Comparison of ENCODE assay signal across 22 cellular contexts in genomic region chr4:101950258-101950979, GRCh38.
DNase-seq lines count a peak whose midpoint lies in the region; ATAC-seq and TF ChIP-seq lines count a peak whose summit lies in the region.
"Had no signal": no experiment of that assay in that cellular context is flagged by ENCODE, and none has a peak within 500 bp of the region (broad histone marks: within the 10 kb centered on the region; RNA-seq: fewer than 3 reads in every experiment).

No MANE protein-coding gene starts in this region.

- no peak overlapping the region for H4K91ac ChIP-seq in IMR-90 (ENCODE audit: insufficient read depth, low read depth, low read length)

- H3K9me3 Mint-ChIP-seq in GM23338 (no peaks in the 10 kb centered on the region), endodermal cell (no peaks in the 10 kb centered on the region)
- H3K9me3 Mint-ChIP-seq in stimulated activated naive B cell treated with anti-CD40 and anti-IgM and Interleukin-4, amounts not matched to agents 10 μg/mL and 1 μg/mL and 100 μg/mL, for 72 hours: no peaks in the 10 kb centered on the region
- H3K9me3 Mint-ChIP-seq: CD4-positive, alpha-beta memory T cell had no signal

- H3K9ac ChIP-seq in IMR-90 (ENCODE audit: low read depth, low read length) (no peak overlapping the region), endodermal cell (ENCODE audit: extremely low read depth, low read length, poor library complexity, severe bottlenecking) (no peak overlapping the region)
- H3K9ac ChIP-seq: BLaER1 treated with 17β-estradiol and CSF1 and Interleukin-3, amounts not matched to agents 10 nM and 100 nM had no signal

- H3K4me3 Mint-ChIP-seq in GM23338 (peak overlapping the region; percentile 17; the same call in 1 of the 3 replicates), endodermal cell (no peak overlapping the region)
- H3K4me3 Mint-ChIP-seq in stimulated activated naive B cell treated with anti-CD40 and anti-IgM and Interleukin-4, amounts not matched to agents 10 μg/mL and 1 μg/mL and 100 μg/mL, for 72 hours: no peak overlapping the region
- H3K4me3 Mint-ChIP-seq: CD4-positive, alpha-beta memory T cell had no signal

- no peak overlapping the region for H2BK15ac ChIP-seq in IMR-90 (ENCODE audit: low read depth, low read length)

- no peak overlapping the region for H2AK9ac ChIP-seq in IMR-90 (replicated peaks; ENCODE audit: low read depth, low read length, poor library complexity)

- H3K4me1 ChIP-seq in GM23338 (ENCODE audit: insufficient read depth) (peaks cover 28% of the 10 kb centered on the region; the same call in 1 of the 2 replicates), IMR-90 (ENCODE audit: control insufficient read depth, insufficient read depth, low read length) (no peaks in the 10 kb centered on the region), endodermal cell (ENCODE audit: control insufficient read depth, insufficient read depth, low read length) (peaks cover 4% of the 10 kb centered on the region), aorta (ENCODE audit: control insufficient read depth in 1 of 2, insufficient read depth in 2 of 2, low read length in 2 of 2) (no peaks in the 10 kb centered on the region)
- H3K4me1 ChIP-seq: BLaER1 treated with 17β-estradiol and CSF1 and Interleukin-3, amounts not matched to agents 10 nM and 100 nM; Peyer's patch had no signal

- ATAC-seq in GM23338: peak; percentile 24; the same call in 2 of the 3 replicates
- ATAC-seq in IMR-90 (ENCODE audit: low read depth): no peak
- no peak for ATAC-seq in stimulated activated naive B cell treated with anti-CD40 and anti-IgM and Interleukin-4, amounts not matched to agents 10 μg/mL and 1 μg/mL and 100 μg/mL, for 72 hours (replicated peaks)
- ATAC-seq in aorta (ENCODE audit: low FRiP score): no peak
- ATAC-seq in HG02973 (IDR thresholded peaks at IDR 0.05; ENCODE audit: unreplicated experiment): no peak
- ATAC-seq: GM12878 had no signal

- H3K36me3 ChIP-seq in GM23338 (ENCODE audit: insufficient read depth) (no peaks in the 10 kb centered on the region), IMR-90 (ENCODE audit: control insufficient read depth, insufficient read depth, low read length) (no peaks in the 10 kb centered on the region), endodermal cell (ENCODE audit: control insufficient read depth, insufficient read depth, low read length) (no peaks in the 10 kb centered on the region), aorta (ENCODE audit: control insufficient read depth in 1 of 2, insufficient read depth in 2 of 2, low read length in 1 of 2) (no peaks in the 10 kb centered on the region)
- H3K36me3 ChIP-seq: BLaER1 treated with 17β-estradiol and CSF1 and Interleukin-3, amounts not matched to agents 10 nM and 100 nM; Peyer's patch; SJCRH30 had no signal

- H3K14ac ChIP-seq in IMR-90 (replicated peaks; ENCODE audit: low read depth, low read length): no peak overlapping the region

- BruUV-seq in IMR-90 (replicated peaks; lab: Mats Ljungman, UMichigan): no TSS peak

- H3K56ac ChIP-seq in IMR-90 (ENCODE audit: extremely low read depth, insufficient read depth, low read length): no peak overlapping the region

- no peak overlapping the region for H2AK5ac ChIP-seq in IMR-90 (ENCODE audit: low read depth, low read length)

- no peak overlapping the region for H3K4ac ChIP-seq in IMR-90 (ENCODE audit: low read depth, low read length)

- POLR2A ChIA-PET in IMR-90 (lab: Charles Lee; ENCODE audit: unreplicated experiment): no interaction called here

- H3K27me3 Mint-ChIP-seq in GM23338 (ENCODE audit: insufficient read depth, low read depth, poor library complexity): no peaks in the 10 kb centered on the region
- no peaks in the 10 kb centered on the region for H3K27me3 Mint-ChIP-seq in endodermal cell (ENCODE audit: insufficient read depth)
- H3K27me3 Mint-ChIP-seq in stimulated activated naive B cell treated with anti-CD40 and anti-IgM and Interleukin-4, amounts not matched to agents 10 μg/mL and 1 μg/mL and 100 μg/mL, for 72 hours: no peaks in the 10 kb centered on the region

- H3K27me3 ChIP-seq in GM23338 (ENCODE audit: insufficient read depth) (no peaks in the 10 kb centered on the region), IMR-90 (ENCODE audit: control insufficient read depth, insufficient read depth, low read length) (no peaks in the 10 kb centered on the region), endodermal cell (ENCODE audit: control insufficient read depth, insufficient read depth, low read length, poor library complexity, severe bottlenecking) (no peaks in the 10 kb centered on the region), aorta (ENCODE audit: control insufficient read depth in 1 of 2, insufficient read depth in 2 of 2, low read length in 1 of 2) (peaks cover 0 to 3% of the 10 kb centered on the region in 2 donors)
- H3K27me3 ChIP-seq: BLaER1 treated with 17β-estradiol and CSF1 and Interleukin-3, amounts not matched to agents 10 nM and 100 nM; Peyer's patch; SJCRH30 had no signal

- peak; percentile 74 for DNase-seq in GM23338 (ENCODE audit: low spot score)
- DNase-seq in IMR-90: no peak
- DNase-seq in endodermal cell: no peak
- DNase-seq in stimulated activated naive B cell treated with anti-CD40 and anti-IgM and Interleukin-4, amounts not matched to agents 10 μg/mL and 1 μg/mL and 100 μg/mL, for 72 hours: no peak
- no peak for DNase-seq in aorta
- DNase-seq in activated T-cell treated with anti-CD3 and anti-CD28 coated beads, Interleukin-2, amount 50 U/mL, for 1 hour: no peak
- DNase-seq: ACHN; Caco-2; CD4-positive, alpha-beta memory T cell; DND-41; GOT3; MV-4-11; NCI-H1105 treated with DMSO at 0.1 percent for 48 hours; NCI-H2081; NCI-H2171; NCI-H524 treated with DMSO at 0.1 percent for 48 hours; NCI-H82; Peyer's patch; SJCRH30 had no signal

- H3F3A ChIP-seq in GM23338 (replicated peaks; ENCODE audit: low read depth): no peaks in the 10 kb centered on the region

- no peaks in the 10 kb centered on the region for H3K9me3 ChIP-seq in IMR-90 (ENCODE audit: control insufficient read depth, insufficient read depth, low read length)
- H3K9me3 ChIP-seq in endodermal cell (ENCODE audit: control insufficient read depth, low read length): no peaks in the 10 kb centered on the region
- no peaks in the 10 kb centered on the region for H3K9me3 ChIP-seq in aorta (ENCODE audit: control insufficient read depth, low read length)
- H3K9me3 ChIP-seq: BLaER1 treated with 17β-estradiol and CSF1 and Interleukin-3, amounts not matched to agents 10 nM and 100 nM; Caco-2; Peyer's patch; SJCRH30 had no signal

- in situ Hi-C loops in IMR-90 (cut with MboI; ENCODE audit: low sequenced_read_pairs): no loop called here

- no peaks in the 10 kb centered on the region for H3K79me2 ChIP-seq in GM23338 (replicated peaks; ENCODE audit: insufficient read depth)

- TF ChIP-seq RAD21 in IMR-90 (IDR thresholded peaks at IDR 0.05; ENCODE audit: low read length): no peak

- H2AFZ ChIP-seq in GM23338 (no peak overlapping the region), IMR-90 (replicated peaks; ENCODE audit: low read length, poor library complexity) (no peak overlapping the region)

- no peak overlapping the region for H2BK20ac ChIP-seq in IMR-90 (ENCODE audit: low read depth, low read length)

- H2BK5ac ChIP-seq in IMR-90 (ENCODE audit: low read depth, low read length, poor library complexity, severe bottlenecking): no peak overlapping the region

- no peak overlapping the region for H4K5ac ChIP-seq in IMR-90 (ENCODE audit: low read depth, low read length)

- TF ChIP-seq POLR2A in IMR-90 (IDR thresholded peaks at IDR 0.05; ENCODE audit: low read depth, low read length): no peak

- 0 out of 2 replicates have a peak overlapping the region, but pooled peaks have one; percentile 23 for H2BK120ac ChIP-seq in IMR-90 (ENCODE audit: low read depth, low read length)

- H3K79me1 ChIP-seq in IMR-90 (ENCODE audit: low read depth in 1 of 2, low read length in 2 of 2): no peaks in the 10 kb centered on the region

- H3K4me3 ChIP-seq in GM23338 (no peak overlapping the region), IMR-90 (ENCODE audit: insufficient read depth, low read depth, low read length) (no peak overlapping the region), endodermal cell (ENCODE audit: low read length) (no peak overlapping the region), aorta (ENCODE audit: low read length in 2 of 2) (no peak overlapping the region)
- H3K4me3 ChIP-seq: BLaER1 treated with 17β-estradiol and CSF1 and Interleukin-3, amounts not matched to agents 10 nM and 100 nM; GM12878; Peyer's patch; SJCRH30 had no signal

- CTCF ChIA-PET in IMR-90 (lab: Yijun Ruan, JAX): no interaction called here

- no peaks in the 10 kb centered on the region for H3K36me3 Mint-ChIP-seq in GM23338 (ENCODE audit: low read depth)
- H3K36me3 Mint-ChIP-seq in endodermal cell (ENCODE audit: low read depth): no peaks in the 10 kb centered on the region
- H3K36me3 Mint-ChIP-seq in stimulated activated naive B cell treated with anti-CD40 and anti-IgM and Interleukin-4, amounts not matched to agents 10 μg/mL and 1 μg/mL and 100 μg/mL, for 72 hours: peaks cover 15 to 31% of the 10 kb centered on the region in 2 donors
- H3K36me3 Mint-ChIP-seq: CD4-positive, alpha-beta memory T cell had no signal

- H3K23ac ChIP-seq in IMR-90 (ENCODE audit: low read depth, low read length): no peak overlapping the region

- no peak for TF ChIP-seq CTCF in GM23338 (conservative IDR thresholded peaks at IDR 0.05; ENCODE audit: low read depth in 2 of 2)
- no peak for TF ChIP-seq CTCF in IMR-90 (conservative IDR thresholded peaks at IDR 0.05; ENCODE audit: low read depth, low read length)
- TF ChIP-seq CTCF in endodermal cell (conservative IDR thresholded peaks at IDR 0.05): no peak

- H3K4me2 ChIP-seq in GM23338: 0 out of 2 replicates have a peak overlapping the region, but pooled peaks have one; percentile 2
- no peak overlapping the region for H3K4me2 ChIP-seq in IMR-90 (ENCODE audit: low read depth, low read length)
- H3K4me2 ChIP-seq: BLaER1 treated with 17β-estradiol and CSF1 and Interleukin-3, amounts not matched to agents 10 nM and 100 nM had no signal

- dilution Hi-C loops in IMR-90 (cut with HindIII; ENCODE audit: low sequenced_read_pairs, unreplicated experiment): no loop called here

- no peaks in the 10 kb centered on the region for H3K9me2 ChIP-seq in GM23338 (ENCODE audit: insufficient read depth)

- H3K27ac ChIP-seq in GM23338 (ENCODE audit: low read depth) (peak overlapping the region; percentile 78), IMR-90 (ENCODE audit: insufficient read depth, low read length) (no peak overlapping the region), endodermal cell (ENCODE audit: low read depth, low read length) (no peak overlapping the region), aorta (ENCODE audit: low read depth in 1 of 2, low read length in 2 of 2) (no peak overlapping the region)
- H3K27ac ChIP-seq: BLaER1 treated with 17β-estradiol and CSF1 and Interleukin-3, amounts not matched to agents 10 nM and 100 nM; Peyer's patch; SJCRH30 had no signal

- H4K20me1 ChIP-seq in GM23338 (replicated peaks; ENCODE audit: insufficient read depth) (no peaks in the 10 kb centered on the region), IMR-90 (ENCODE audit: insufficient read depth, low read length) (no peaks in the 10 kb centered on the region)
- H4K20me1 ChIP-seq: BLaER1 treated with 17β-estradiol and CSF1 and Interleukin-3, amounts not matched to agents 10 nM and 100 nM had no signal

- intact Hi-C loops in IMR-90 (cut with micrococcal nuclease) (no loop called here), aorta (cut with DNase I) (no loop called here)

- H4K8ac ChIP-seq in IMR-90 (ENCODE audit: low read depth in 2 of 2, low read length in 2 of 2): no peak overlapping the region

- H3K4me1 Mint-ChIP-seq in GM23338: peaks cover 59% of the 10 kb centered on the region
- H3K4me1 Mint-ChIP-seq in endodermal cell: peaks cover 17% of the 10 kb centered on the region
- H3K4me1 Mint-ChIP-seq in stimulated activated naive B cell treated with anti-CD40 and anti-IgM and Interleukin-4, amounts not matched to agents 10 μg/mL and 1 μg/mL and 100 μg/mL, for 72 hours: peaks cover 23 to 49% of the 10 kb centered on the region in 2 donors
- H3K4me1 Mint-ChIP-seq: CD4-positive, alpha-beta memory T cell had no signal

- no CpG with 5 or more reads among the region's 3 CpGs for WGBS in IMR-90 (ENCODE audit: extremely low coverage in 2 of 2, insufficient read length in 1 of 2), 2 experiments
- 60 to 63% methylated on average over 1 to 3 of the region's 3 CpGs for WGBS in endodermal cell (ENCODE audit: insufficient coverage in 1 of 2, insufficient read length in 1 of 2), 2 experiments
- 63 to 64% methylated on average over 3 of the region's 3 CpGs for WGBS in aorta, 2 donors

- H3K27ac Mint-ChIP-seq in GM23338: peak overlapping the region; percentile 91
- peak overlapping the region; percentile 83 for H3K27ac Mint-ChIP-seq in endodermal cell
- H3K27ac Mint-ChIP-seq in stimulated activated naive B cell treated with anti-CD40 and anti-IgM and Interleukin-4, amounts not matched to agents 10 μg/mL and 1 μg/mL and 100 μg/mL, for 72 hours: peak overlapping the region; percentile 25
- H3K27ac Mint-ChIP-seq: CD4-positive, alpha-beta memory T cell had no signal

- no peak overlapping the region for H3K18ac ChIP-seq in IMR-90 (ENCODE audit: low read depth, low read length)

- no peaks in the 10 kb centered on the region for H3K9me1 ChIP-seq in IMR-90 (ENCODE audit: insufficient read depth, low read length)

Comparison
In these comparisons a context has a peak if more than half of its experiments do, and no peak if none do; other contexts are left out.
1. H3K27ac Mint-ChIP-seq: peak in every context shown above with its lines; median percentile 91 in GM23338; 83 in endodermal cell; 25 in stimulated activated naive B cell treated with anti-CD40 and anti-IgM and Interleukin-4, amounts not matched to agents 10 μg/mL and 1 μg/mL and 100 μg/mL, for 72 hours.